Comparison of ENCODE assay signal across 8 cellular contexts in genomic region chr15:64635486-64635815, GRCh38.
DNase-seq lines count a peak whose midpoint lies in the region; ATAC-seq and TF ChIP-seq lines count a peak whose summit lies in the region.

No MANE protein-coding gene starts in this region.

- peak overlapping the region; percentile 54 for H3K9ac ChIP-seq in KMS-11

- no peak for ATAC-seq in CD4-positive, CD25-positive, alpha-beta regulatory T cell (ENCODE audit: low read depth in 2 of 2)
- no peak for ATAC-seq in GM18873 (IDR thresholded peaks at IDR 0.05; ENCODE audit: low FRiP score, unreplicated experiment)

- H3K4me1 ChIP-seq in CD4-positive, CD25-positive, alpha-beta regulatory T cell (ENCODE audit: control insufficient read depth, insufficient read depth, low read length, poor library complexity, severe bottlenecking) = peaks cover 34% of the 10 kb centered on the region
- H3K4me1 ChIP-seq in KMS-11 (ENCODE audit: low read depth, poor library complexity, severe bottlenecking) = peaks cover 100% of the 10 kb centered on the region

- peak overlapping the region; percentile 74 for H3K4me2 ChIP-seq in KMS-11

- H3K27ac Mint-ChIP-seq in CD4-positive, CD25-positive, alpha-beta regulatory T cell = peak overlapping the region; percentile 6 to 70 (median 65)

- H3K36me3 ChIP-seq in CD4-positive, CD25-positive, alpha-beta regulatory T cell (ENCODE audit: control insufficient read depth, insufficient read depth, low read length) = peaks cover 3% of the 10 kb centered on the region
- H3K36me3 ChIP-seq in KMS-11 (ENCODE audit: insufficient read depth) = no peaks in the 10 kb centered on the region

- DNase-seq in CD4-positive, CD25-positive, alpha-beta regulatory T cell = no peak
- DNase-seq in cerebellum (ENCODE audit: low spot score) = peak; percentile 21
- peak; percentile 31 for DNase-seq in medulla oblongata (ENCODE audit: extremely low spot score)
- DNase-seq in mesenteric fat pad (ENCODE audit: low spot score) = no peak
- no peak for DNase-seq in activated CD4-positive, CD25-positive, alpha-beta regulatory T cell treated with anti-CD3 and anti-CD28 coated beads, Interleukin-2, amount 50 U/mL, for 72 hours
- no peak for DNase-seq in stimulated activated CD4-positive, alpha-beta T cell treated with anti-CD3 and anti-CD28 coated beads, Interleukin-4, amount 100 ng/mL, for 4 hours

- peaks cover 21% of the 10 kb centered on the region for H3K36me3 Mint-ChIP-seq in CD4-positive, CD25-positive, alpha-beta regulatory T cell

- no peak for TF ChIP-seq CTCF in KMS-11 (conservative IDR thresholded peaks at IDR 0.05; ENCODE audit: low read depth, low read length)

- peaks cover 0 to 3% of the 10 kb centered on the region in 2 experiments for H3K9me3 ChIP-seq in CD4-positive, CD25-positive, alpha-beta regulatory T cell (ENCODE audit: control insufficient read depth in 2 of 2, low read length in 2 of 2)

- no peaks in the 10 kb centered on the region for H4K20me1 ChIP-seq in KMS-11 (ENCODE audit: insufficient read depth)

- peaks cover 39 to 65% (median 42%) of the 10 kb centered on the region in 4 donors for H3K4me1 Mint-ChIP-seq in CD4-positive, CD25-positive, alpha-beta regulatory T cell

- H3K9me3 Mint-ChIP-seq in CD4-positive, CD25-positive, alpha-beta regulatory T cell = peaks cover 0 to 7% (median 2%) of the 10 kb centered on the region in 7 donors

- H2AFZ ChIP-seq in KMS-11 (ENCODE audit: low read depth) = no peak overlapping the region

- peaks cover 92% of the 10 kb centered on the region for H3K79me2 ChIP-seq in KMS-11 (ENCODE audit: insufficient read depth, low read depth)

- peak overlapping the region in 2 of 4 donors; percentile 4 to 72 for H3K4me3 Mint-ChIP-seq in CD4-positive, CD25-positive, alpha-beta regulatory T cell

- H3K27me3 Mint-ChIP-seq in CD4-positive, CD25-positive, alpha-beta regulatory T cell = no peaks in the 10 kb centered on the region

- H3K27me3 ChIP-seq in CD4-positive, CD25-positive, alpha-beta regulatory T cell (ENCODE audit: control insufficient read depth, insufficient read depth, low read length) = no peaks in the 10 kb centered on the region
- H3K27me3 ChIP-seq in KMS-11 (ENCODE audit: insufficient read depth, low read depth) = no peaks in the 10 kb centered on the region

- peak overlapping the region; percentile 28 for H3K27ac ChIP-seq in CD4-positive, CD25-positive, alpha-beta regulatory T cell (ENCODE audit: insufficient read depth, low read length, poor library complexity, severe bottlenecking)
- H3K27ac ChIP-seq in KMS-11 = peak overlapping the region; percentile 87

- H3K4me3 ChIP-seq in CD4-positive, CD25-positive, alpha-beta regulatory T cell (ENCODE audit: low read depth, low read length) = no peak overlapping the region
- H3K4me3 ChIP-seq in KMS-11 (IDR thresholded peaks at IDR 0.05; ENCODE audit: insufficient read depth, low read depth, low read length) = no peak overlapping the region

Comparison
In these comparisons a context has a peak if more than half of its experiments do, and no peak if none do; other contexts are left out.
1. DNase-seq: peak in cerebellum (single experiment) and medulla oblongata (single experiment); none in CD4-positive, CD25-positive, alpha-beta regulatory T cell (0 of 3), mesenteric fat pad (single experiment), activated CD4-positive, CD25-positive, alpha-beta regulatory T cell treated with anti-CD3 and anti-CD28 coated beads, Interleukin-2, amount 50 U/mL, for 72 hours (single experiment) and stimulated activated CD4-positive, alpha-beta T cell treated with anti-CD3 and anti-CD28 coated beads, Interleukin-4, amount 100 ng/mL, for 4 hours (0 of 2).